In genomic region chr7:2138146-2138765, GRCh38 we compare ENCODE assay signal across 8 cellular contexts.
DNase-seq lines count a peak whose midpoint lies in the region; ATAC-seq, FAIRE-seq and TF ChIP-seq lines count a peak whose summit lies in the region.

No MANE protein-coding gene starts in this region.

- TF ChIP-seq POLR2A in GM12891 (IDR thresholded peaks at IDR 0.05; ENCODE audit: low read depth, low read length) = peak; percentile 79

- H3K4me3 Mint-ChIP-seq in IgD-negative memory B cell = peak overlapping the region; percentile 71 to 94 (median 82)
- H3K4me3 Mint-ChIP-seq in activated naive CD4-positive, alpha-beta T cell treated with anti-CD3 and anti-CD28 coated beads for 36 hours = peak overlapping the region; percentile 45

- CTCF ChIA-PET in activated naive CD4-positive, alpha-beta T cell treated with anti-CD3 and anti-CD28 coated beads for 36 hours (lab: Charles Lee) = no interaction called here

- H3K4me1 Mint-ChIP-seq in IgD-negative memory B cell = peaks cover 7 to 10% (median 7%) of the 10 kb centered on the region in 3 donors
- H3K4me1 Mint-ChIP-seq in activated naive CD4-positive, alpha-beta T cell treated with anti-CD3 and anti-CD28 coated beads for 36 hours (ENCODE audit: low read depth) = peaks cover 9% of the 10 kb centered on the region

- DNase-seq in GM12891 (ENCODE audit: insufficient read length, low spot score) (peak; percentile 95), AG08396 (ENCODE audit: low spot score) (no peak), cerebellar nuclear complex (lab: John Stamatoyannopoulos, UW) (no peak)
- peak; percentile 70 for DNase-seq in activated naive CD4-positive, alpha-beta T cell treated with anti-CD3 and anti-CD28 coated beads for 36 hours
- DNase-seq in stimulated activated CD4-positive, alpha-beta T cell treated with anti-CD3 and anti-CD28 coated beads, Interleukin-2, amount 100 ng/mL, for 48 hours = peak; percentile 23 to 35

- FAIRE-seq in GM12891 (lab: Jason Lieb, UNC) = peak; percentile 96

- H3K27ac Mint-ChIP-seq in IgD-negative memory B cell = peak overlapping the region; percentile 53 to 93 (median 54)
- peak overlapping the region; percentile 50 for H3K27ac Mint-ChIP-seq in activated naive CD4-positive, alpha-beta T cell treated with anti-CD3 and anti-CD28 coated beads for 36 hours

- intact Hi-C loops in activated naive CD4-positive, alpha-beta T cell treated with anti-CD3 and anti-CD28 coated beads for 36 hours (cut with micrococcal nuclease) = no loop called here

- peaks cover 2% of the 10 kb centered on the region for H3K36me3 Mint-ChIP-seq in IgD-negative memory B cell
- peaks cover 6% of the 10 kb centered on the region for H3K36me3 Mint-ChIP-seq in activated naive CD4-positive, alpha-beta T cell treated with anti-CD3 and anti-CD28 coated beads for 36 hours (ENCODE audit: low read depth)

- no peaks in the 10 kb centered on the region for H3K27me3 Mint-ChIP-seq in IgD-negative memory B cell
- no peaks in the 10 kb centered on the region for H3K27me3 Mint-ChIP-seq in activated naive CD4-positive, alpha-beta T cell treated with anti-CD3 and anti-CD28 coated beads for 36 hours (ENCODE audit: low read depth)

- ATAC-seq in HG03571 (IDR thresholded peaks at IDR 0.05; ENCODE audit: unreplicated experiment) (no peak), HG02884 (IDR thresholded peaks at IDR 0.05; ENCODE audit: unreplicated experiment) (no peak)

- no peaks in the 10 kb centered on the region for H3K9me3 Mint-ChIP-seq in IgD-negative memory B cell
- H3K9me3 Mint-ChIP-seq in activated naive CD4-positive, alpha-beta T cell treated with anti-CD3 and anti-CD28 coated beads for 36 hours = no peaks in the 10 kb centered on the region

TF ChIP-seq in GM12891, 5 proteins besides CTCF, POLR2A, EP300 and RAD21:
- TF ChIP-seq POLR2AphosphoS5 (IDR thresholded peaks at IDR 0.05; ENCODE audit: low read depth, low read length) (peak; percentile 88), POU2F2 (IDR thresholded peaks at IDR 0.05; ENCODE audit: low read depth, low read length) (peak; percentile 86; the same call in 1 of the 2 replicates), PAX5 (IDR thresholded peaks at IDR 0.05; ENCODE audit: insufficient read depth, low read length, severe bottlenecking) (no peak), SPI1 (IDR thresholded peaks at IDR 0.05; ENCODE audit: low read depth, low read length) (0 out of 2 replicates have a peak, but pooled peaks have one; percentile 26), TAF1 (IDR thresholded peaks at IDR 0.05; ENCODE audit: low read depth, low read length) (peak; percentile 94)

Comparison
In these comparisons a context has a peak if more than half of its experiments do, and no peak if none do; other contexts are left out.
1. DNase-seq: peak in GM12891 (single experiment), activated naive CD4-positive, alpha-beta T cell treated with anti-CD3 and anti-CD28 coated beads for 36 hours (single experiment) and stimulated activated CD4-positive, alpha-beta T cell treated with anti-CD3 and anti-CD28 coated beads, Interleukin-2, amount 100 ng/mL, for 48 hours (2 of 2); none in AG08396 (single experiment) and cerebellar nuclear complex (0 of 2).